ENCODE assay signal across 9 cellular contexts in the genomic region with DNA sequence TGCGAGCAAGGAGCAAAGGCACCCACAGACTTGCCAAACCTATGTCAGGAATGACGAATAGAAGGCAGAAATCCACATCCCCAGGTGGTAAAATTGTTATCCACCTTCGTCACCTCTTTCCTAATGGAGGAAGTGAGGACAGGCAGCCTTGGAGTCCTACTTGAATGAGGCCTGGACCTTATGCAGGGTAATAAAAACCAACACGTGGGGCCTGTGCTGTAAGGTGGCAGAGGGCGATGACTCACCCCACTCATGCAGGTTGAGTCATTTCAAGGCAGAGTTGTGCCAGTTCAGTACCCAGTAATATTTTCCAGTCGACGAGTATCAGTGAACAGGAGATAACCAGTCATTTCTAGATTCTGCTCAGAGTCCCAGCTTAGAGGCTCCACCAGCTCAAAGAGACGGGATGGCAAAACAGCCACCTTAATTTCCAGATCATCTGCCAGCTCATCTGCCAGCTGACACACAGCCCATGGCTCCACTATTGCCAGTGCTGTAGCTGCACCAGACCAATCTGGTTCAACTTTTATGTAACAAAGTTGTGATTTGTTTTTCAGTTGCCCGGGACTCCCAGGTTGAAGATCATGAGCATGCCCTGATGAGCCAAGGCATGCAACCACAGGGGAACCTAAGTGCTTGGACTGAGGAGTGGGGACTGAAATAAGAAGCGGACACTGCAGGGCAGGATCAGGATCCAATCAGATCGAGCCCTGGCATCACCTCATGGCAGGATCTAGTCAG.
DNase-seq lines count a peak whose midpoint lies in the region; ATAC-seq and TF ChIP-seq lines count a peak whose summit lies in the region.
"Had no signal": no experiment of that assay in that cellular context is flagged by ENCODE, and none has a peak within 500 bp of the region (broad histone marks: within the 10 kb centered on the region; RNA-seq: fewer than 3 reads in every experiment).

No MANE protein-coding gene starts in this region.

- no peaks in the 10 kb centered on the region for H3K27me3 ChIP-seq in IMR-90 (ENCODE audit: control insufficient read depth, insufficient read depth, low read length)
- H3K27me3 ChIP-seq: breast epithelium had no signal

- in situ Hi-C loops in IMR-90 (cut with MboI; ENCODE audit: low sequenced_read_pairs), result no loop called here

- H3K9ac ChIP-seq in IMR-90 (ENCODE audit: low read depth, low read length), result no peak overlapping the region

- BruUV-seq in IMR-90 (replicated peaks; lab: Mats Ljungman, UMichigan), result no TSS peak

- TF ChIP-seq CTCF in IMR-90 (conservative IDR thresholded peaks at IDR 0.05; ENCODE audit: low read depth, low read length) (no peak), fibroblast of mammary gland (conservative IDR thresholded peaks at IDR 0.05; ENCODE audit: control insufficient read depth, insufficient read depth, low read depth, low read length) (no peak)

- peak overlapping the region; percentile 45; the same call in 1 of the 2 replicates for H4K91ac ChIP-seq in IMR-90 (ENCODE audit: insufficient read depth, low read depth, low read length)

- no peak overlapping the region for H2AFZ ChIP-seq in IMR-90 (replicated peaks; ENCODE audit: low read length, poor library complexity)

- intact Hi-C loops in IMR-90 (cut with micrococcal nuclease), result no loop called here

- ATAC-seq in IMR-90 (ENCODE audit: low read depth) (no peak), HG02852 (IDR thresholded peaks at IDR 0.05; ENCODE audit: unreplicated experiment) (no peak)

- WGBS in IMR-90 (ENCODE audit: extremely low coverage in 2 of 2, insufficient read length in 1 of 2), 2 experiments, result 50% methylated on average over 2 of the region's 11 CpGs; no CpG with 5 or more reads in 1 of the 2 experiments

- no peak overlapping the region for H3K23ac ChIP-seq in IMR-90 (ENCODE audit: low read depth, low read length)

- peak overlapping the region; percentile 19 for H2BK5ac ChIP-seq in IMR-90 (ENCODE audit: low read depth, low read length, poor library complexity, severe bottlenecking)

- peaks cover 21% of the 10 kb centered on the region for H3K9me1 ChIP-seq in IMR-90 (ENCODE audit: insufficient read depth, low read length)

- H4K20me1 ChIP-seq in IMR-90 (ENCODE audit: insufficient read depth, low read length), result no peaks in the 10 kb centered on the region

- peak overlapping the region; percentile 70; the same call in 2 of the 3 replicates for H2BK15ac ChIP-seq in IMR-90 (ENCODE audit: low read depth, low read length)

- peaks cover 23% of the 10 kb centered on the region for H3K4me1 ChIP-seq in IMR-90 (ENCODE audit: control insufficient read depth, insufficient read depth, low read length)
- H3K4me1 ChIP-seq: breast epithelium had no signal

- peak overlapping the region; percentile 45; the same call in 1 of the 2 replicates for H3K18ac ChIP-seq in IMR-90 (ENCODE audit: low read depth, low read length)

- dilution Hi-C loops in IMR-90 (cut with HindIII; ENCODE audit: low sequenced_read_pairs, unreplicated experiment), result no loop called here

- H3K79me1 ChIP-seq in IMR-90 (ENCODE audit: low read depth in 1 of 2, low read length in 2 of 2), result no peaks in the 10 kb centered on the region

- peak overlapping the region; percentile 10; the same call in 1 of the 2 replicates for H2AK5ac ChIP-seq in IMR-90 (ENCODE audit: low read depth, low read length)

- POLR2A ChIA-PET in IMR-90 (lab: Charles Lee; ENCODE audit: unreplicated experiment), result no interaction called here

- no peaks in the 10 kb centered on the region for H3K9me3 ChIP-seq in IMR-90 (ENCODE audit: control insufficient read depth, insufficient read depth, low read length)
- H3K9me3 ChIP-seq: breast epithelium had no signal

- H2BK120ac ChIP-seq in IMR-90 (ENCODE audit: low read depth, low read length), result peak overlapping the region; percentile 60

- TF ChIP-seq RAD21 in IMR-90 (IDR thresholded peaks at IDR 0.05; ENCODE audit: low read length), result no peak

- DNase-seq in NCI-H2196 (lab: John Stamatoyannopoulos, UW; ENCODE audit: unreplicated experiment) (peak; percentile 39), NCI-H2196 treated with DMSO at 0.1 percent for 48 hours (lab: John Stamatoyannopoulos, UW; ENCODE audit: unreplicated experiment) (no peak), IMR-90 (peak; percentile 88), fibroblast of mammary gland (ENCODE audit: low read depth) (peak; percentile 92), pons (ENCODE audit: low spot score) (no peak)
- DNase-seq in activated CD8-positive, alpha-beta memory T cell treated with anti-CD3 and anti-CD28 coated beads, Interleukin-2, amount 50 U/mL, for 24 hours (ENCODE audit: extremely low read depth), result peak; percentile 56
- DNase-seq in stimulated activated CD4-positive, alpha-beta T cell treated with anti-CD3 and anti-CD28 coated beads, Interleukin-12 subunit alpha, Interleukin-12 subunit beta, amount 100 ng/mL, for 48 hours (ENCODE audit: low read depth in 2 of 3, low spot score in 1 of 3), result peak; percentile 65 to 79 (median 78)

- H4K8ac ChIP-seq in IMR-90 (ENCODE audit: low read depth in 2 of 2, low read length in 2 of 2), result peak overlapping the region; percentile 11 to 28; a peak in 2 of 4 replicates

- H3K27ac ChIP-seq in IMR-90 (ENCODE audit: insufficient read depth, low read length), result no peak overlapping the region
- H3K27ac ChIP-seq: breast epithelium had no signal

- CTCF ChIA-PET in IMR-90 (lab: Yijun Ruan, JAX), result no interaction called here

- 0 out of 2 replicates have a peak overlapping the region, but pooled peaks have one; percentile 7 for H4K5ac ChIP-seq in IMR-90 (ENCODE audit: low read depth, low read length)

- peak overlapping the region; percentile 63 for H3K14ac ChIP-seq in IMR-90 (replicated peaks; ENCODE audit: low read depth, low read length)

- no peak overlapping the region for H3K4me2 ChIP-seq in IMR-90 (ENCODE audit: low read depth, low read length)

- H3K4me3 ChIP-seq in IMR-90 (ENCODE audit: insufficient read depth, low read depth, low read length) (no peak overlapping the region), fibroblast of mammary gland (ENCODE audit: control insufficient read depth, low read depth, low read length) (no peak overlapping the region)
- H3K4me3 ChIP-seq: breast epithelium had no signal

- peak overlapping the region; percentile 64 for H3K4ac ChIP-seq in IMR-90 (ENCODE audit: low read depth, low read length)

- no peak for TF ChIP-seq POLR2A in IMR-90 (IDR thresholded peaks at IDR 0.05; ENCODE audit: low read depth, low read length)

- H2BK20ac ChIP-seq in IMR-90 (ENCODE audit: low read depth, low read length), result peak overlapping the region; percentile 81

- no peak overlapping the region for H2AK9ac ChIP-seq in IMR-90 (replicated peaks; ENCODE audit: low read depth, low read length, poor library complexity)

- H3K36me3 ChIP-seq in IMR-90 (ENCODE audit: control insufficient read depth, insufficient read depth, low read length), result no peaks in the 10 kb centered on the region
- H3K36me3 ChIP-seq: breast epithelium had no signal

- H3K56ac ChIP-seq in IMR-90 (ENCODE audit: extremely low read depth, insufficient read depth, low read length), result no peak overlapping the region

TF ChIP-seq in IMR-90, 13 proteins besides CTCF, POLR2A, EP300 and RAD21:
- TF ChIP-seq CEBPB (IDR thresholded peaks at IDR 0.05; ENCODE audit: low read depth, low read length), result peak; percentile 51; the same call in 1 of the 2 replicates
- TF ChIP-seq, protein P1, sequence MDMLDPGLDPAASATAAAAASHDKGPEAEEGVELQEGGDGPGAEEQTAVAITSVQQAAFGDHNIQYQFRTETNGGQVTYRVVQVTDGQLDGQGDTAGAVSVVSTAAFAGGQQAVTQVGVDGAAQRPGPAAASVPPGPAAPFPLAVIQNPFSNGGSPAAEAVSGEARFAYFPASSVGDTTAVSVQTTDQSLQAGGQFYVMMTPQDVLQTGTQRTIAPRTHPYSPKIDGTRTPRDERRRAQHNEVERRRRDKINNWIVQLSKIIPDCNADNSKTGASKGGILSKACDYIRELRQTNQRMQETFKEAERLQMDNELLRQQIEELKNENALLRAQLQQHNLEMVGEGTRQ (IDR thresholded peaks at IDR 0.05; ENCODE audit: low read depth, low read length), result peak; percentile 90
- TF ChIP-seq RFX5 (IDR thresholded peaks at IDR 0.05; ENCODE audit: low read depth, low read length), result no peak
- TF ChIP-seq CHD1 (IDR thresholded peaks at IDR 0.05; ENCODE audit: low read depth, low read length), result no peak
- TF ChIP-seq MXI1 (IDR thresholded peaks at IDR 0.05; ENCODE audit: borderline replicate concordance, low read depth, low read length), result 0 out of 2 replicates have a peak, but pooled peaks have one; percentile 49
- TF ChIP-seq RCOR1 (IDR thresholded peaks at IDR 0.05; ENCODE audit: insufficient replicate concordance, low read length), result no peak
- no peak for TF ChIP-seq SMC3 (IDR thresholded peaks at IDR 0.05; ENCODE audit: low read depth, low read length)
- TF ChIP-seq MAZ (IDR thresholded peaks at IDR 0.05; ENCODE audit: borderline replicate concordance, low read depth, low read length), result no peak
- peak; percentile 87 for TF ChIP-seq BHLHE40 (IDR thresholded peaks at IDR 0.05; ENCODE audit: low read depth, low read length)
- TF ChIP-seq FOS (IDR thresholded peaks at IDR 0.05; ENCODE audit: low read depth, low read length), result peak; percentile 86
- TF ChIP-seq, protein P2, sequence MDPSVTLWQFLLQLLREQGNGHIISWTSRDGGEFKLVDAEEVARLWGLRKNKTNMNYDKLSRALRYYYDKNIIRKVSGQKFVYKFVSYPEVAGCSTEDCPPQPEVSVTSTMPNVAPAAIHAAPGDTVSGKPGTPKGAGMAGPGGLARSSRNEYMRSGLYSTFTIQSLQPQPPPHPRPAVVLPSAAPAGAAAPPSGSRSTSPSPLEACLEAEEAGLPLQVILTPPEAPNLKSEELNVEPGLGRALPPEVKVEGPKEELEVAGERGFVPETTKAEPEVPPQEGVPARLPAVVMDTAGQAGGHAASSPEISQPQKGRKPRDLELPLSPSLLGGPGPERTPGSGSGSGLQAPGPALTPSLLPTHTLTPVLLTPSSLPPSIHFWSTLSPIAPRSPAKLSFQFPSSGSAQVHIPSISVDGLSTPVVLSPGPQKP (IDR thresholded peaks at IDR 0.05; ENCODE audit: borderline replicate concordance, low read depth, low read length), result no peak
TF ChIP-seq in IMR-90: peak in this region for 5.

Comparison
In these comparisons a context has a peak if more than half of its experiments do, and no peak if none do; other contexts are left out.
1. DNase-seq: peak in NCI-H2196 (single experiment), IMR-90 (single experiment), activated CD8-positive, alpha-beta memory T cell treated with anti-CD3 and anti-CD28 coated beads, Interleukin-2, amount 50 U/mL, for 24 hours (single experiment), fibroblast of mammary gland (single experiment) and stimulated activated CD4-positive, alpha-beta T cell treated with anti-CD3 and anti-CD28 coated beads, Interleukin-12 subunit alpha, Interleukin-12 subunit beta, amount 100 ng/mL, for 48 hours (3 of 3); none in NCI-H2196 treated with DMSO at 0.1 percent for 48 hours (single experiment) and pons (single experiment).